ENCODE assay signal across 8 cellular contexts in genomic region chr5:40834849-40835787, GRCh38. TPM values are rescaled to one million over a fixed set of nuclear protein-coding genes. Genes with fewer than 3 reads are reported as not detected.
DNase-seq lines count a peak whose midpoint lies in the region; TF ChIP-seq lines count a peak whose summit lies in the region.

RPL37 (minus strand) TSS chr5:40835222; CDS start chr5:40835185, 37 bp downstream.

- H3K4me2 ChIP-seq in neuronal stem cell (ENCODE audit: insufficient read depth, low read length, poor library complexity, severe bottlenecking) = peak within 1 kb of the TSS; percentile 80

- no peak for TF ChIP-seq CTCF in subcutaneous adipose tissue (IDR thresholded peaks at IDR 0.05; ENCODE audit: low read depth)

- no peaks in the 10 kb centered on the region for H3K27me3 ChIP-seq in neuronal stem cell (ENCODE audit: control insufficient read depth in 3 of 3, insufficient read depth in 3 of 3, low read depth in 1 of 3, low read length in 3 of 3)

- H3K4me3 ChIP-seq in neuronal stem cell (ENCODE audit: low read length in 2 of 2) = peak within 1 kb of the TSS; percentile 87 to 95

- no peaks in the 10 kb centered on the region for H3K79me1 ChIP-seq in neuronal stem cell (ENCODE audit: low read depth, low read length)

- H2BK5ac ChIP-seq in neuronal stem cell (ENCODE audit: low read length) = peak within 1 kb of the TSS; percentile 91

- WGBS in neuronal stem cell (ENCODE audit: extremely low coverage in 2 of 2, insufficient read length in 2 of 2, insufficient replicate concordance in 1 of 2), 2 donors = no CpG with 5 or more reads among the region's 61 CpGs

- peak within 1 kb of the TSS; percentile 66 for H3K23ac ChIP-seq in neuronal stem cell (ENCODE audit: low read depth, low read length, poor library complexity)

- no peak within 1 kb of the TSS for H4K8ac ChIP-seq in neuronal stem cell (ENCODE audit: low read depth, low read length)

- peak within 1 kb of the TSS; percentile 84 for H3K27ac ChIP-seq in neuronal stem cell (replicated peaks; ENCODE audit: low read length)

- peak within 1 kb of the TSS; percentile 87 for H3K9ac ChIP-seq in neuronal stem cell (ENCODE audit: low read depth, low read length, poor library complexity)

- H3K14ac ChIP-seq in neuronal stem cell (ENCODE audit: low read length) = peak within 1 kb of the TSS; percentile 72

- in situ Hi-C loops in SK-MEL-5 (cut with HindIII; ENCODE audit: low pct_unique_long_range_greater_than_20kb, low sequenced_read_pairs) = no loop called here

- peak within 1 kb of the TSS; percentile 36 for H2AK5ac ChIP-seq in neuronal stem cell (ENCODE audit: low read depth, low read length)

- peak within 1 kb of the TSS; percentile 84 for H2AFZ ChIP-seq in neuronal stem cell (ENCODE audit: low read length)

- peaks cover 30 to 44% of the 10 kb centered on the region in 2 donors for H3K36me3 ChIP-seq in neuronal stem cell (replicated peaks in 1 of 2; ENCODE audit: control insufficient read depth in 2 of 2, insufficient read depth in 2 of 2, low read length in 2 of 2)

- peaks cover 0 to 1% of the 10 kb centered on the region in 2 donors for H3K9me3 ChIP-seq in neuronal stem cell (replicated peaks in 1 of 2; ENCODE audit: control insufficient read depth in 2 of 2, insufficient read depth in 1 of 2, low read depth in 1 of 2, low read length in 2 of 2)

- peak; percentile 86 for DNase-seq in GF-D8 (lab: John Stamatoyannopoulos, UW)
- DNase-seq in HEK293T (ENCODE audit: extremely low spot score) = peak; percentile 92
- peak; percentile 96 for DNase-seq in MV-4-11 (lab: John Stamatoyannopoulos, UW)
- DNase-seq in SK-MEL-5 (ENCODE audit: low read depth, low spot score) = peak; percentile 99
- peak; percentile 93 for DNase-seq in activated naive CD4-positive, alpha-beta T cell treated with Interleukin-2 at 50 U/mL for 16 hours
- peak; percentile 96 for DNase-seq in foreskin melanocyte
- DNase-seq in neuronal stem cell (ENCODE audit: low spot score) = peak; percentile 88

- H4K91ac ChIP-seq in neuronal stem cell (ENCODE audit: low read depth, low read length, poor library complexity) = no peak within 1 kb of the TSS

- no peak within 1 kb of the TSS for H2BK12ac ChIP-seq in neuronal stem cell (ENCODE audit: low read length)

- no peak within 1 kb of the TSS for H3K4ac ChIP-seq in neuronal stem cell (ENCODE audit: low read length)

- no peak within 1 kb of the TSS for H2BK120ac ChIP-seq in neuronal stem cell (ENCODE audit: low read depth, low read length)

- peaks cover 8 to 9% of the 10 kb centered on the region in 2 donors for H3K4me1 ChIP-seq in neuronal stem cell (ENCODE audit: control insufficient read depth in 2 of 2, insufficient read depth in 1 of 2, low read depth in 1 of 2, low read length in 2 of 2)

- POLR2A ChIA-PET in HEK293T (lab: Yijun Ruan, JAX) = interaction anchor here (0.6 to 2.0 kb wide), 19 partner anchors 9 to 1910 kb away, joined by 3 to 11 read pairs (median 4); no protein-coding TSS in a partner anchor

- H3K18ac ChIP-seq in neuronal stem cell (ENCODE audit: low read length) = peak within 1 kb of the TSS; percentile 92

- CTCF ChIA-PET in HEK293T (lab: Yijun Ruan, JAX) = no interaction called here

- H2BK15ac ChIP-seq in neuronal stem cell (ENCODE audit: low read length) = no peak within 1 kb of the TSS

TF ChIP-seq in HEK293T, 16 proteins besides CTCF, POLR2A, EP300 and RAD21:
- TF ChIP-seq L3MBTL2 (conservative IDR thresholded peaks at IDR 0.05) = peak; percentile 83
- TF ChIP-seq HDGF (IDR thresholded peaks at IDR 0.05; ENCODE audit: borderline replicate concordance) = no peak
- peak; percentile 84 for TF ChIP-seq CTBP1 (IDR thresholded peaks at IDR 0.05; ENCODE audit: borderline replicate concordance)
- TF ChIP-seq NFRKB (IDR thresholded peaks at IDR 0.05) = peak; percentile 40; the same call in 1 of the 2 replicates
- peak; percentile 98 for TF ChIP-seq ELF4 (IDR thresholded peaks at IDR 0.05)

RNA-seq across cellular contexts. Expression of gene RPL37, which starts in this region (rescaled TPM):
- 4,634 and 5,256 TPM in 2 replicates for total RNA-seq in SK-MEL-5 (2014; rRNA removed; shearing (Covaris generic))
- polyA plus RNA-seq in SK-MEL-5 (2015; cell fraction: cytosol; rRNA removed) = 345 and 817 TPM in 2 replicates
- 46.1 and 87.6 TPM in 2 replicates for polyA plus RNA-seq in SK-MEL-5 (2015; cell fraction: nucleus; rRNA removed)
- polyA plus RNA-seq in neuronal stem cell (2013, experiment 1 of 2) = 6,697 TPM
- 6,922 TPM for polyA plus RNA-seq in neuronal stem cell (2013, experiment 2 of 2)
- 100 to 1,000 TPM in 3 of 4 donors, 10 to 100 TPM in 1; 70.5 to 243 (median 152) TPM for total RNA-seq in subcutaneous adipose tissue

Comparison
In these comparisons a context has a peak if more than half of its experiments do, and no peak if none do; other contexts are left out.
1. Peak in every context shown above with its lines: DNase-seq, H3K4me3 ChIP-seq and H3K27ac ChIP-seq.
2. RNA of gene RPL37 (total RNA-seq): 4,634 to 5,256 TPM in SK-MEL-5; 70.5 to 243 TPM in subcutaneous adipose tissue; every median in the first group is over 10 times any median in the second.